In genomic region chr2:85159589-85159988, GRCh38 we compare ENCODE assay signal across 26 cellular contexts. TPM values are rescaled to one million over a fixed set of nuclear protein-coding genes. Genes with fewer than 3 reads are reported as not detected.
A peak's percentile ranks its signal among the peaks of the same experiment; 100 is the strongest.
DNase-seq lines count a peak whose midpoint lies in the region; ATAC-seq and TF ChIP-seq lines count a peak whose summit lies in the region.
"Had no signal": no experiment of that assay in that cellular context is flagged by ENCODE, and none has a peak within 500 bp of the region (broad histone marks: within the 10 kb centered on the region; RNA-seq: fewer than 3 reads in every experiment).

No MANE protein-coding gene starts in this region.

- POLR2A ChIA-PET in MCF 10A (lab: Yijun Ruan, JAX), result no interaction called here
- POLR2A ChIA-PET in activated CD8-positive, alpha-beta T cell treated with anti-CD3 and anti-CD28 coated beads for 36 hours (lab: Charles Lee), result no interaction called here

- no peak overlapping the region for H3K4me2 ChIP-seq in neuronal stem cell (ENCODE audit: insufficient read depth, low read length, poor library complexity, severe bottlenecking)

- H3K4me3 Mint-ChIP-seq in MCF 10A (ENCODE audit: unreplicated experiment), result no peak overlapping the region
- no peak overlapping the region for H3K4me3 Mint-ChIP-seq in central memory CD8-positive, alpha-beta T cell
- H3K4me3 Mint-ChIP-seq in activated CD8-positive, alpha-beta T cell treated with anti-CD3 and anti-CD28 coated beads for 36 hours, result no peak overlapping the region
- H3K4me3 Mint-ChIP-seq: B cell; CD8-positive, alpha-beta T cell had no signal

- H3K36me3 Mint-ChIP-seq in MCF 10A (ENCODE audit: insufficient read depth, unreplicated experiment), result no peaks in the 10 kb centered on the region
- H3K36me3 Mint-ChIP-seq in central memory CD8-positive, alpha-beta T cell (ENCODE audit: insufficient read depth), result no peaks in the 10 kb centered on the region
- H3K36me3 Mint-ChIP-seq in activated CD8-positive, alpha-beta T cell treated with anti-CD3 and anti-CD28 coated beads for 36 hours (ENCODE audit: low read depth), result no peaks in the 10 kb centered on the region
- H3K36me3 Mint-ChIP-seq: CD8-positive, alpha-beta T cell had no signal

- intact Hi-C loops in breast epithelium (cut with DNase I; ENCODE audit: low total_unique reads), result no loop called here
- intact Hi-C loops in MCF 10A (cut with micrococcal nuclease), result no loop called here
- intact Hi-C loops in upper lobe of right lung (cut with DNase I), result no loop called here
- intact Hi-C loops in posterior cingulate gyrus (cut with DNase I), result no loop called here
- intact Hi-C loops in activated CD8-positive, alpha-beta T cell treated with anti-CD3 and anti-CD28 coated beads for 36 hours (cut with micrococcal nuclease), result no loop called here

- no peaks in the 10 kb centered on the region for H3K27me3 ChIP-seq in breast epithelium
- no peaks in the 10 kb centered on the region for H3K27me3 ChIP-seq in neuronal stem cell (ENCODE audit: control insufficient read depth in 3 of 3, insufficient read depth in 3 of 3, low read depth in 1 of 3, low read length in 3 of 3)
- no peaks in the 10 kb centered on the region for H3K27me3 ChIP-seq in upper lobe of right lung
- H3K27me3 ChIP-seq: SJCRH30 had no signal

- H3K36me3 ChIP-seq in breast epithelium, result no peaks in the 10 kb centered on the region
- H3K36me3 ChIP-seq in neuronal stem cell (replicated peaks in 1 of 2; ENCODE audit: control insufficient read depth in 2 of 2, insufficient read depth in 2 of 2, low read length in 2 of 2), result peaks cover 0 to 7% of the 10 kb centered on the region in 2 donors
- no peaks in the 10 kb centered on the region for H3K36me3 ChIP-seq in upper lobe of right lung

- H3K27me3 Mint-ChIP-seq in MCF 10A (ENCODE audit: insufficient read depth, unreplicated experiment), result no peaks in the 10 kb centered on the region
- H3K27me3 Mint-ChIP-seq in central memory CD8-positive, alpha-beta T cell, result peaks cover 29% of the 10 kb centered on the region
- peaks cover 7% of the 10 kb centered on the region for H3K27me3 Mint-ChIP-seq in activated CD8-positive, alpha-beta T cell treated with anti-CD3 and anti-CD28 coated beads for 36 hours

- H3K27ac Mint-ChIP-seq in MCF 10A (ENCODE audit: low read depth, unreplicated experiment), result no peak overlapping the region
- H3K27ac Mint-ChIP-seq in central memory CD8-positive, alpha-beta T cell (ENCODE audit: low read depth), result peak overlapping the region; percentile 42
- no peak overlapping the region for H3K27ac Mint-ChIP-seq in activated CD8-positive, alpha-beta T cell treated with anti-CD3 and anti-CD28 coated beads for 36 hours
- H3K27ac Mint-ChIP-seq: B cell; CD8-positive, alpha-beta T cell had no signal

- no peak for TF ChIP-seq CTCF in breast epithelium (IDR thresholded peaks at IDR 0.05)
- no peak for TF ChIP-seq CTCF in MCF 10A (IDR thresholded peaks at IDR 0.05; ENCODE audit: unreplicated experiment)
- no peak for TF ChIP-seq CTCF in upper lobe of right lung (IDR thresholded peaks at IDR 0.05)
- TF ChIP-seq CTCF in activated CD8-positive, alpha-beta T cell treated with anti-CD3 and anti-CD28 coated beads for 36 hours (IDR thresholded peaks at IDR 0.05), result no peak

- peak overlapping the region; percentile 9 for H3K9ac ChIP-seq in neuronal stem cell (ENCODE audit: low read depth, low read length, poor library complexity)

- peak overlapping the region; percentile 11 for H2AK5ac ChIP-seq in neuronal stem cell (ENCODE audit: low read depth, low read length)

- CTCF ChIA-PET in MCF 10A (lab: Yijun Ruan, JAX), result no interaction called here
- CTCF ChIA-PET in activated CD8-positive, alpha-beta T cell treated with anti-CD3 and anti-CD28 coated beads for 36 hours (lab: Charles Lee), result no interaction called here

- no peak overlapping the region for H3K23ac ChIP-seq in neuronal stem cell (ENCODE audit: low read depth, low read length, poor library complexity)

- H4K91ac ChIP-seq in neuronal stem cell (ENCODE audit: low read depth, low read length, poor library complexity), result no peak overlapping the region

- H3K9me3 Mint-ChIP-seq in MCF 10A (ENCODE audit: unreplicated experiment), result no peaks in the 10 kb centered on the region
- H3K9me3 Mint-ChIP-seq in central memory CD8-positive, alpha-beta T cell, result no peaks in the 10 kb centered on the region
- H3K9me3 Mint-ChIP-seq in activated CD8-positive, alpha-beta T cell treated with anti-CD3 and anti-CD28 coated beads for 36 hours, result no peaks in the 10 kb centered on the region
- H3K9me3 Mint-ChIP-seq: CD8-positive, alpha-beta T cell had no signal

- no peak overlapping the region for H2AFZ ChIP-seq in neuronal stem cell (ENCODE audit: low read length)

- WGBS in neuronal stem cell (ENCODE audit: extremely low coverage in 2 of 2, insufficient read length in 2 of 2, insufficient replicate concordance in 1 of 2), 2 donors, result no CpG with 5 or more reads among the region's 6 CpGs

- H3K79me1 ChIP-seq in neuronal stem cell (ENCODE audit: low read depth, low read length), result peaks cover 5% of the 10 kb centered on the region

- no peak overlapping the region for H2BK15ac ChIP-seq in neuronal stem cell (ENCODE audit: low read length)

- no peak overlapping the region for H2BK120ac ChIP-seq in neuronal stem cell (ENCODE audit: low read depth, low read length)

- H2BK5ac ChIP-seq in neuronal stem cell (ENCODE audit: low read length), result no peak overlapping the region

- peak overlapping the region; percentile 23 for H3K14ac ChIP-seq in neuronal stem cell (ENCODE audit: low read length)

- no peak overlapping the region for H4K8ac ChIP-seq in neuronal stem cell (ENCODE audit: low read depth, low read length)

- peaks cover 12 to 29% of the 10 kb centered on the region in 2 donors for H3K4me1 ChIP-seq in breast epithelium
- H3K4me1 ChIP-seq in neuronal stem cell (ENCODE audit: control insufficient read depth in 2 of 2, insufficient read depth in 1 of 2, low read depth in 1 of 2, low read length in 2 of 2), result peaks cover 25 to 29% of the 10 kb centered on the region in 2 donors
- peaks cover 69% of the 10 kb centered on the region for H3K4me1 ChIP-seq in upper lobe of right lung
- H3K4me1 ChIP-seq: Caco-2 had no signal

- H3K4me1 Mint-ChIP-seq in MCF 10A (ENCODE audit: insufficient read depth, unreplicated experiment), result no peaks in the 10 kb centered on the region
- no peaks in the 10 kb centered on the region for H3K4me1 Mint-ChIP-seq in central memory CD8-positive, alpha-beta T cell
- no peaks in the 10 kb centered on the region for H3K4me1 Mint-ChIP-seq in activated CD8-positive, alpha-beta T cell treated with anti-CD3 and anti-CD28 coated beads for 36 hours (ENCODE audit: low read depth)
- H3K4me1 Mint-ChIP-seq: B cell had no signal

- no peak for DNase-seq in breast epithelium (ENCODE audit: low spot score in 2 of 2)
- no peak for DNase-seq in MCF 10A (ENCODE audit: unreplicated experiment)
- no peak for DNase-seq in central memory CD8-positive, alpha-beta T cell (ENCODE audit: low spot score in 2 of 2)
- DNase-seq in neuronal stem cell (ENCODE audit: low spot score), result no peak
- DNase-seq in upper lobe of right lung, result no peak
- no peak for DNase-seq in posterior cingulate gyrus
- DNase-seq in activated CD8-positive, alpha-beta T cell treated with anti-CD3 and anti-CD28 coated beads for 36 hours, result no peak
- DNase-seq: Caco-2; CD8-positive, alpha-beta T cell; GOT3; HCEC 1CT; Kasumi-1; MV-4-11; NCI-H1105; NCI-H1436 treated with DMSO at 0.1 percent for 48 hours; NCI-H187 treated with DMSO at 0.1 percent for 48 hours; NCI-H2107; NCI-H446; NCI-H524 treated with DMSO at 0.1 percent for 48 hours; NCI-H774; SJCRH30 had no signal

- H3K27ac ChIP-seq in breast epithelium, result peak overlapping the region; percentile 64 to 67
- no peak overlapping the region for H3K27ac ChIP-seq in neuronal stem cell (replicated peaks; ENCODE audit: low read length)
- H3K27ac ChIP-seq in upper lobe of right lung, result peak overlapping the region; percentile 8
- H3K27ac ChIP-seq: 22Rv1, C4-2B, SJCRH30 had no signal

- H2BK12ac ChIP-seq in neuronal stem cell (ENCODE audit: low read length), result no peak overlapping the region

- H3K4me3 ChIP-seq in breast epithelium (no peak overlapping the region), neuronal stem cell (ENCODE audit: low read length in 2 of 2) (no peak overlapping the region), upper lobe of right lung (no peak overlapping the region)
- H3K4me3 ChIP-seq: K562, SJCRH30 had no signal

- BruUV-seq in MCF 10A (replicated peaks; lab: Mats Ljungman, UMichigan), result no TSS peak

- peak overlapping the region; percentile 67 for H3K18ac ChIP-seq in neuronal stem cell (ENCODE audit: low read length)

- no peak overlapping the region for H3K4ac ChIP-seq in neuronal stem cell (ENCODE audit: low read length)

- TF ChIP-seq POLR2A in breast epithelium (IDR thresholded peaks at IDR 0.05), result no peak

- H3K9me3 ChIP-seq in breast epithelium (no peaks in the 10 kb centered on the region), neuronal stem cell (replicated peaks in 1 of 2; ENCODE audit: control insufficient read depth in 2 of 2, insufficient read depth in 1 of 2, low read depth in 1 of 2, low read length in 2 of 2) (no peaks in the 10 kb centered on the region), upper lobe of right lung (no peaks in the 10 kb centered on the region)
- H3K9me3 ChIP-seq: Caco-2, SJCRH30 had no signal

- no peak for ATAC-seq in central memory CD8-positive, alpha-beta T cell (replicated peaks; ENCODE audit: extremely low read depth, poor library complexity, severe bottlenecking)
- ATAC-seq in upper lobe of right lung, result no peak
- ATAC-seq in HG02763 (IDR thresholded peaks at IDR 0.05; ENCODE audit: unreplicated experiment), result no peak
- ATAC-seq in activated CD8-positive, alpha-beta T cell treated with anti-CD3 and anti-CD28 coated beads for 36 hours, result no peak
- ATAC-seq: CD8-positive, alpha-beta T cell; K562 had no signal

RNA-seq across cellular contexts. Expression of gene TCF7L1, which starts 26.4 kb away (rescaled TPM):
- 1 to 10 TPM; 3.4 to 6.9 (median 5.9) TPM for total RNA-seq in breast epithelium
- total RNA-seq in MCF 10A (2022), result 0.81 and 1.1 TPM in 2 replicates
- 67.8 TPM for polyA plus RNA-seq in neuronal stem cell (2013, experiment 1 of 2)
- polyA plus RNA-seq in neuronal stem cell (2013, experiment 2 of 2), result 68.6 TPM
- total RNA-seq in upper lobe of right lung, result 21.1 TPM
- not detected for total RNA-seq in activated CD8-positive, alpha-beta T cell treated with anti-CD3 and anti-CD28 coated beads for 36 hours
- total RNA-seq: CD8-positive, alpha-beta T cell had no signal
